Comparison of ENCODE assay signal across 9 cellular contexts in genomic region chr3:12891391-12891984, GRCh38. TPM values are rescaled to one million over a fixed set of nuclear protein-coding genes. Genes with fewer than 3 reads are reported as not detected.
DNase-seq lines count a peak whose midpoint lies in the region; FAIRE-seq and TF ChIP-seq lines count a peak whose summit lies in the region.
"Had no signal": no experiment of that assay in that cellular context is flagged by ENCODE, and none has a peak within 500 bp of the region (broad histone marks: within the 10 kb centered on the region; RNA-seq: fewer than 3 reads in every experiment).

No MANE protein-coding gene starts in this region.

- no peaks in the 10 kb centered on the region; a peak in 1 of 22 replicates for H3K36me3 ChIP-seq in BLaER1 treated with 17β-estradiol and CSF1 and Interleukin-3, amounts not matched to agents 10 nM and 100 nM
- no peaks in the 10 kb centered on the region for H3K36me3 ChIP-seq in MM.1S (replicated peaks; ENCODE audit: insufficient read depth, low read length)
- no peaks in the 10 kb centered on the region for H3K36me3 ChIP-seq in effector memory CD4-positive, alpha-beta T cell (ENCODE audit: control insufficient read depth, insufficient read depth, low read length)
- no peaks in the 10 kb centered on the region for H3K36me3 ChIP-seq in neuronal stem cell (replicated peaks in 1 of 2; ENCODE audit: control insufficient read depth in 2 of 2, insufficient read depth in 2 of 2, low read length in 2 of 2)
- H3K36me3 ChIP-seq in adrenal gland (replicated peaks in 1 of 2) = no peaks in the 10 kb centered on the region

- intact Hi-C loops in adrenal gland (cut with DNase I) = no loop called here

- H3K27ac ChIP-seq in BLaER1 treated with 17β-estradiol and CSF1 and Interleukin-3, amounts not matched to agents 10 nM and 100 nM = no peak overlapping the region
- H3K27ac ChIP-seq in MM.1S (ENCODE audit: low read length) = no peak overlapping the region
- H3K27ac ChIP-seq in effector memory CD4-positive, alpha-beta T cell (ENCODE audit: insufficient read depth, low read length, poor library complexity, severe bottlenecking) = no peak overlapping the region
- no peak overlapping the region for H3K27ac ChIP-seq in neuronal stem cell (replicated peaks; ENCODE audit: low read length)
- H3K27ac ChIP-seq in adrenal gland = no peak overlapping the region

- FAIRE-seq in HTR-8/SVneo (lab: Jason Lieb, UNC) = no peak

- no peak overlapping the region for H2BK120ac ChIP-seq in neuronal stem cell (ENCODE audit: low read depth, low read length)

- H2AK5ac ChIP-seq in neuronal stem cell (ENCODE audit: low read depth, low read length) = peak overlapping the region; percentile 43

- no peak overlapping the region; a peak in 2 of 22 replicates for H3K9ac ChIP-seq in BLaER1 treated with 17β-estradiol and CSF1 and Interleukin-3, amounts not matched to agents 10 nM and 100 nM
- H3K9ac ChIP-seq in MM.1S (ENCODE audit: low read length) (no peak overlapping the region), neuronal stem cell (ENCODE audit: low read depth, low read length, poor library complexity) (no peak overlapping the region)

- peaks cover 7 to 36% (median 31%) of the 10 kb centered on the region in 10 experiments; a peak in 19 of 20 replicates for H3K4me1 ChIP-seq in BLaER1 treated with 17β-estradiol and CSF1 and Interleukin-3, amounts not matched to agents 10 nM and 100 nM
- H3K4me1 ChIP-seq in MM.1S (ENCODE audit: low read length) (peaks cover 2% of the 10 kb centered on the region; the same call in 1 of the 2 replicates), neuronal stem cell (ENCODE audit: control insufficient read depth in 2 of 2, insufficient read depth in 1 of 2, low read depth in 1 of 2, low read length in 2 of 2) (peaks cover 6 to 7% of the 10 kb centered on the region in 2 donors), adrenal gland (replicated peaks in 1 of 2) (peaks cover 4 to 9% of the 10 kb centered on the region in 2 donors)
- peaks cover 4% of the 10 kb centered on the region for H3K4me1 ChIP-seq in effector memory CD4-positive, alpha-beta T cell (ENCODE audit: control insufficient read depth, insufficient read depth, low read length, poor library complexity, severe bottlenecking)

- no peak overlapping the region for H4K8ac ChIP-seq in neuronal stem cell (ENCODE audit: low read depth, low read length)

- H3K23ac ChIP-seq in neuronal stem cell (ENCODE audit: low read depth, low read length, poor library complexity) = no peak overlapping the region

- no peak overlapping the region for H2BK5ac ChIP-seq in neuronal stem cell (ENCODE audit: low read length)

- peaks cover 0 to 24% (median 9%) of the 10 kb centered on the region in 11 experiments; a peak in 7 of 22 replicates for H4K20me1 ChIP-seq in BLaER1 treated with 17β-estradiol and CSF1 and Interleukin-3, amounts not matched to agents 10 nM and 100 nM
- H4K20me1 ChIP-seq in MM.1S (ENCODE audit: insufficient read depth, low read length) = 0 out of 2 replicates have a peak, but pooled peaks cover 7% of the 10 kb centered on the region

- H3K79me1 ChIP-seq in neuronal stem cell (ENCODE audit: low read depth, low read length) = no peaks in the 10 kb centered on the region

- TF ChIP-seq CTCF in MM.1S (IDR thresholded peaks at IDR 0.05; ENCODE audit: low read length) (no peak), adrenal gland (IDR thresholded peaks at IDR 0.05) (no peak)

- H2BK15ac ChIP-seq in neuronal stem cell (ENCODE audit: low read length) = no peak overlapping the region

- H3F3A ChIP-seq in MM.1S (ENCODE audit: insufficient read depth, low read length) = no peaks in the 10 kb centered on the region; the same call in 1 of the 2 replicates

- peaks cover 17 to 29% (median 25%) of the 10 kb centered on the region in 11 experiments; a peak in 21 of 22 replicates for H3K27me3 ChIP-seq in BLaER1 treated with 17β-estradiol and CSF1 and Interleukin-3, amounts not matched to agents 10 nM and 100 nM
- peaks cover 58% of the 10 kb centered on the region for H3K27me3 ChIP-seq in MM.1S (replicated peaks; ENCODE audit: insufficient read depth, low read length)
- H3K27me3 ChIP-seq in effector memory CD4-positive, alpha-beta T cell (replicated peaks; ENCODE audit: control insufficient read depth, insufficient read depth, low read length, poor library complexity, severe bottlenecking) = no peaks in the 10 kb centered on the region
- peaks cover 0 to 28% (median 2%) of the 10 kb centered on the region in 3 experiments for H3K27me3 ChIP-seq in neuronal stem cell (ENCODE audit: control insufficient read depth in 3 of 3, insufficient read depth in 3 of 3, low read depth in 1 of 3, low read length in 3 of 3)
- no peaks in the 10 kb centered on the region for H3K27me3 ChIP-seq in adrenal gland

- H3K4me3 ChIP-seq in BLaER1 treated with 17β-estradiol and CSF1 and Interleukin-3, amounts not matched to agents 10 nM and 100 nM = no peak overlapping the region
- H3K4me3 ChIP-seq in MM.1S (ENCODE audit: low read length) (no peak overlapping the region), neuronal stem cell (ENCODE audit: low read length in 2 of 2) (no peak overlapping the region), adrenal gland (no peak overlapping the region)
- H3K4me3 ChIP-seq in effector memory CD4-positive, alpha-beta T cell (ENCODE audit: insufficient read depth, low read depth, low read length, poor library complexity, severe bottlenecking) = peak overlapping the region; percentile 9

- no CpG with 5 or more reads among the region's 9 CpGs for WGBS in neuronal stem cell (ENCODE audit: extremely low coverage in 2 of 2, insufficient read length in 2 of 2, insufficient replicate concordance in 1 of 2), 2 donors
- WGBS in adrenal gland, 4 donors = 36 to 51% (median 49%) methylated on average over 5 to 9 of the region's 9 CpGs

- no peak overlapping the region for H2AFZ ChIP-seq in MM.1S (ENCODE audit: low read length)
- H2AFZ ChIP-seq in neuronal stem cell (ENCODE audit: low read length) = peak overlapping the region; percentile 61

- H3K14ac ChIP-seq in neuronal stem cell (ENCODE audit: low read length) = no peak overlapping the region

- H3K4me2 ChIP-seq in BLaER1 treated with 17β-estradiol and CSF1 and Interleukin-3, amounts not matched to agents 10 nM and 100 nM = peak overlapping the region; percentile 37 to 86 (median 60)
- H3K4me2 ChIP-seq in MM.1S (ENCODE audit: low read depth, low read length) (peak overlapping the region; percentile 46; the same call in 1 of the 2 replicates), neuronal stem cell (ENCODE audit: insufficient read depth, low read length, poor library complexity, severe bottlenecking) (no peak overlapping the region)

- no peaks in the 10 kb centered on the region for H3K79me2 ChIP-seq in MM.1S (ENCODE audit: low read length)

- no peaks in the 10 kb centered on the region for H3K9me2 ChIP-seq in MM.1S (replicated peaks; ENCODE audit: insufficient read depth, low read length)

- no peaks in the 10 kb centered on the region for H3K9me3 ChIP-seq in BLaER1 treated with 17β-estradiol and CSF1 and Interleukin-3, amounts not matched to agents 10 nM and 100 nM (replicated peaks in 1 of 11)
- H3K9me3 ChIP-seq in MM.1S (replicated peaks; ENCODE audit: insufficient read depth, low read length) = no peaks in the 10 kb centered on the region
- H3K9me3 ChIP-seq in effector memory CD4-positive, alpha-beta T cell (ENCODE audit: control insufficient read depth, low read length) = no peaks in the 10 kb centered on the region
- H3K9me3 ChIP-seq in neuronal stem cell (replicated peaks in 1 of 2; ENCODE audit: control insufficient read depth in 2 of 2, insufficient read depth in 1 of 2, low read depth in 1 of 2, low read length in 2 of 2) = no peaks in the 10 kb centered on the region
- H3K9me3 ChIP-seq in adrenal gland (replicated peaks in 1 of 3) = no peaks in the 10 kb centered on the region

- no peak overlapping the region for H2BK12ac ChIP-seq in neuronal stem cell (ENCODE audit: low read length)

- no peak overlapping the region for H3K4ac ChIP-seq in neuronal stem cell (ENCODE audit: low read length)

- no peak overlapping the region for H3K18ac ChIP-seq in neuronal stem cell (ENCODE audit: low read length)

- DNase-seq in MM.1S (no peak), neuronal stem cell (ENCODE audit: low spot score) (no peak), NCI-H1436 (lab: John Stamatoyannopoulos, UW) (no peak), adrenal gland (no peak), HTR-8/SVneo (ENCODE audit: insufficient read length, low spot score) (no peak), NCI-H1694 (lab: John Stamatoyannopoulos, UW) (no peak)
- no peak for DNase-seq in effector memory CD4-positive, alpha-beta T cell
- DNase-seq: DMS 273 treated with DMSO at 0.1 percent for 48 hours had no signal

- no peak overlapping the region for H4K91ac ChIP-seq in neuronal stem cell (ENCODE audit: low read depth, low read length, poor library complexity)

- TF ChIP-seq POLR2A in adrenal gland (IDR thresholded peaks at IDR 0.05) = no peak

RNA-seq across cellular contexts. Expression of gene RPL32, which starts 50.1 kb away (rescaled TPM):
- polyA plus RNA-seq in neuronal stem cell (2013, experiment 1 of 2) = 2,661 TPM
- polyA plus RNA-seq in neuronal stem cell (2013, experiment 2 of 2) = 2,611 TPM
- 1,000 to 10,000 TPM in 5 of 8 donors, 100 to 1,000 TPM in 3; 695 to 2,605 (median 1,261) TPM for total RNA-seq in adrenal gland
- polyA plus RNA-seq in adrenal gland = 1,000 to 10,000 TPM; 1,244 to 2,745 (median 2,081) TPM
